In genomic region chr14:61406670-61407069, GRCh38 we compare ENCODE assay signal across 9 cellular contexts.
DNase-seq lines count a peak whose midpoint lies in the region; ATAC-seq and TF ChIP-seq lines count a peak whose summit lies in the region.
"Had no signal": no experiment of that assay in that cellular context is flagged by ENCODE, and none has a peak within 500 bp of the region (broad histone marks: within the 10 kb centered on the region; RNA-seq: fewer than 3 reads in every experiment).

No MANE protein-coding gene starts in this region.

- H3K27ac ChIP-seq in CD4-positive, alpha-beta memory T cell (ENCODE audit: low read depth, low read length): no peak overlapping the region
- no peak overlapping the region for H3K27ac ChIP-seq in adrenal gland

- H3K4me3 Mint-ChIP-seq in CD4-positive, alpha-beta memory T cell: peak overlapping the region; percentile 23 to 82 (median 70)
- H3K4me3 Mint-ChIP-seq in naive thymus-derived CD8-positive, alpha-beta T cell: peak overlapping the region; percentile 12 to 76 (median 57)

- no peaks in the 10 kb centered on the region for H3K27me3 Mint-ChIP-seq in CD4-positive, alpha-beta memory T cell
- no peaks in the 10 kb centered on the region for H3K27me3 Mint-ChIP-seq in naive thymus-derived CD8-positive, alpha-beta T cell

- no peak for TF ChIP-seq CTCF in adrenal gland (IDR thresholded peaks at IDR 0.05)

- H3K27me3 ChIP-seq in CD4-positive, alpha-beta memory T cell (ENCODE audit: insufficient read depth, low read length): no peaks in the 10 kb centered on the region
- H3K27me3 ChIP-seq in adrenal gland: no peaks in the 10 kb centered on the region

- ATAC-seq in SK-N-SH treated with all-trans-retinoic acid at 6 μM for 48 hours (peak; percentile 47), left colon (no peak)
- peak; percentile 77 to 81 for ATAC-seq in activated naive CD4-positive, alpha-beta T cell treated with anti-CD3 and anti-CD28 coated beads, Interleukin-2, amount 50 U/mL, for 72 hours
- ATAC-seq in naive thymus-derived CD8-positive, alpha-beta T cell: peak; percentile 52 to 61
- ATAC-seq: mucosa of descending colon had no signal

- peak in 2 of 5 donors; percentile 45 to 70 for DNase-seq in CD4-positive, alpha-beta memory T cell
- DNase-seq in activated naive CD4-positive, alpha-beta T cell treated with anti-CD3 and anti-CD28 coated beads, Interleukin-2, amount 50 U/mL, for 72 hours (ENCODE audit: low spot score in 2 of 2): peak in 1 of 2 donors; percentile 36
- DNase-seq in naive thymus-derived CD8-positive, alpha-beta T cell: peak in 2 of 10 donors; percentile 29 to 52
- DNase-seq in NOMO-1 treated with dmso at 0.1 percent for 144 hours (lab: John Stamatoyannopoulos, UW; ENCODE audit: unreplicated experiment) (no peak), adrenal gland (no peak), NCI-H1436 (lab: John Stamatoyannopoulos, UW) (no peak), left colon (no peak)
- DNase-seq: mucosa of descending colon had no signal

- intact Hi-C loops in CD4-positive, alpha-beta memory T cell (cut with micrococcal nuclease): loop anchor here (2.0 kb wide), 1 partner anchor 16 kb away; no protein-coding TSS in a partner anchor
- intact Hi-C loops in adrenal gland (cut with DNase I) (no loop called here), left colon (cut with DNase I, micrococcal nuclease) (no loop called here)

- CTCF ChIA-PET in CD4-positive, alpha-beta memory T cell (lab: Charles Lee; ENCODE audit: partially characterized antibody): interaction anchor here (1.1 to 1.3 kb wide), 3 partner anchors 10 to 85 kb away, joined by 3 read pairs; partner anchors contain the start of gene PRKCH

- H3K9me3 ChIP-seq in CD4-positive, alpha-beta memory T cell (ENCODE audit: control insufficient read depth in 1 of 2, low read length in 2 of 2): no peaks in the 10 kb centered on the region
- H3K9me3 ChIP-seq in adrenal gland (replicated peaks in 1 of 3): no peaks in the 10 kb centered on the region
- H3K9me3 ChIP-seq: mucosa of descending colon had no signal

- no peaks in the 10 kb centered on the region for H3K36me3 ChIP-seq in CD4-positive, alpha-beta memory T cell (ENCODE audit: insufficient read depth, low read length)
- no peaks in the 10 kb centered on the region for H3K36me3 ChIP-seq in adrenal gland (replicated peaks in 1 of 2)

- no peak overlapping the region for H3K4me3 ChIP-seq in CD4-positive, alpha-beta memory T cell (ENCODE audit: low read length in 2 of 2)
- H3K4me3 ChIP-seq in adrenal gland: no peak overlapping the region
- H3K4me3 ChIP-seq: mucosa of descending colon had no signal

- TF ChIP-seq POLR2A in adrenal gland (IDR thresholded peaks at IDR 0.05): no peak

- peaks cover 48 to 72% (median 68%) of the 10 kb centered on the region in 4 donors for H3K4me1 Mint-ChIP-seq in CD4-positive, alpha-beta memory T cell
- H3K4me1 Mint-ChIP-seq in naive thymus-derived CD8-positive, alpha-beta T cell: peaks cover 17 to 70% (median 50%) of the 10 kb centered on the region in 4 donors

- H3K4me1 ChIP-seq in CD4-positive, alpha-beta memory T cell (ENCODE audit: insufficient read depth, low read length): peaks cover 96% of the 10 kb centered on the region
- no peaks in the 10 kb centered on the region for H3K4me1 ChIP-seq in adrenal gland (replicated peaks in 1 of 2)

- WGBS in adrenal gland, 4 donors: 56 to 78% (median 61%) methylated on average over 6 of the region's 6 CpGs

- H3K9me3 Mint-ChIP-seq in CD4-positive, alpha-beta memory T cell: peaks cover 0 to 2% (median 0%) of the 10 kb centered on the region in 8 donors
- H3K9me3 Mint-ChIP-seq in activated naive CD4-positive, alpha-beta T cell treated with anti-CD3 and anti-CD28 coated beads, Interleukin-2, amount 50 U/mL, for 72 hours: no peaks in the 10 kb centered on the region
- no peaks in the 10 kb centered on the region for H3K9me3 Mint-ChIP-seq in naive thymus-derived CD8-positive, alpha-beta T cell

- POLR2A ChIA-PET in CD4-positive, alpha-beta memory T cell (lab: Charles Lee; ENCODE audit: partially characterized antibody): interaction anchor here (0.6 to 1.3 kb wide), 4 partner anchors 13 to 70 kb away, joined by 3 read pairs; no protein-coding TSS in a partner anchor
- POLR2A ChIA-PET in naive thymus-derived CD8-positive, alpha-beta T cell (lab: Charles Lee): interaction anchor here (0.7 to 2.5 kb wide), 4 partner anchors 10 to 126 kb away, joined by 3 to 8 read pairs (median 4); partner anchors contain the start of gene TMEM30B

- peak overlapping the region; percentile 32 to 87 (median 76) for H3K27ac Mint-ChIP-seq in CD4-positive, alpha-beta memory T cell
- peak overlapping the region; percentile 77 to 86 for H3K27ac Mint-ChIP-seq in activated naive CD4-positive, alpha-beta T cell treated with anti-CD3 and anti-CD28 coated beads, Interleukin-2, amount 50 U/mL, for 72 hours
- H3K27ac Mint-ChIP-seq in naive thymus-derived CD8-positive, alpha-beta T cell: peak overlapping the region; percentile 67 to 95 (median 84)

- peaks cover 18 to 23% of the 10 kb centered on the region in 2 donors for H3K36me3 Mint-ChIP-seq in CD4-positive, alpha-beta memory T cell
- peaks cover 0 to 16% of the 10 kb centered on the region in 2 donors for H3K36me3 Mint-ChIP-seq in activated naive CD4-positive, alpha-beta T cell treated with anti-CD3 and anti-CD28 coated beads, Interleukin-2, amount 50 U/mL, for 72 hours
- peaks cover 4 to 18% (median 5%) of the 10 kb centered on the region in 3 donors for H3K36me3 Mint-ChIP-seq in naive thymus-derived CD8-positive, alpha-beta T cell

TF ChIP-seq in SK-N-SH treated with all-trans-retinoic acid at 6 μM for 48 hours, 23 proteins besides CTCF, POLR2A, EP300 and RAD21:
- no peak for TF ChIP-seq ZC3H10 (CRISPR knock-in tag; IDR thresholded peaks at IDR 0.05)
- no peak for TF ChIP-seq ZNF70 (CRISPR knock-in tag; IDR thresholded peaks at IDR 0.05)
- no peak for TF ChIP-seq SNAI2 (CRISPR knock-in tag; IDR thresholded peaks at IDR 0.05)
- no peak for TF ChIP-seq ESRRG (CRISPR knock-in tag; IDR thresholded peaks at IDR 0.05)
- no peak for TF ChIP-seq CSRNP3 (CRISPR knock-in tag; IDR thresholded peaks at IDR 0.05)
- no peak for TF ChIP-seq CSDC2 (CRISPR knock-in tag; IDR thresholded peaks at IDR 0.05)
- no peak for TF ChIP-seq RARB (CRISPR knock-in tag; IDR thresholded peaks at IDR 0.05)
- no peak for TF ChIP-seq TCF4 (CRISPR knock-in tag; IDR thresholded peaks at IDR 0.05; ENCODE audit: borderline replicate concordance)
- TF ChIP-seq ZFP3 (CRISPR knock-in tag; IDR thresholded peaks at IDR 0.05): no peak
- TF ChIP-seq CREB5 (CRISPR knock-in tag; IDR thresholded peaks at IDR 0.05; ENCODE audit: low read depth): no peak
- TF ChIP-seq OSR1 (CRISPR knock-in tag; IDR thresholded peaks at IDR 0.05): no peak
- no peak for TF ChIP-seq ARNTL (CRISPR knock-in tag; IDR thresholded peaks at IDR 0.05; ENCODE audit: borderline replicate concordance, low read depth)
